1 cellular context compared by ENCODE assay signal in genomic region chr6:34795836-34796425, GRCh38.
TF ChIP-seq lines count a peak whose summit lies in the region.

No MANE protein-coding gene starts in this region.

TF ChIP-seq in IMR-90, 13 proteins besides CTCF, POLR2A, EP300 and RAD21:
- TF ChIP-seq CEBPB (IDR thresholded peaks at IDR 0.05; ENCODE audit: low read depth, low read length) (no peak), BHLHE40 (IDR thresholded peaks at IDR 0.05; ENCODE audit: low read depth, low read length) (peak; percentile 40), FOS (IDR thresholded peaks at IDR 0.05; ENCODE audit: low read depth, low read length) (peak; percentile 49), CHD1 (IDR thresholded peaks at IDR 0.05; ENCODE audit: low read depth, low read length) (no peak)
